In genomic region chr4:102809691-102810090, GRCh38 we compare ENCODE assay signal across 17 cellular contexts. TPM values are rescaled to one million over a fixed set of nuclear protein-coding genes. Genes with fewer than 3 reads are reported as not detected.
DNase-seq lines count a peak whose midpoint lies in the region; ATAC-seq and TF ChIP-seq lines count a peak whose summit lies in the region.
"Had no signal": no experiment of that assay in that cellular context is flagged by ENCODE, and none has a peak within 500 bp of the region (broad histone marks: within the 10 kb centered on the region; RNA-seq: fewer than 3 reads in every experiment).

No MANE protein-coding gene starts in this region.

- TF ChIP-seq CTCF in Loucy (conservative IDR thresholded peaks at IDR 0.05; ENCODE audit: low read length) (no peak), osteocyte (IDR thresholded peaks at IDR 0.05) (no peak)

- peaks cover 100% of the 10 kb centered on the region for H4K20me1 ChIP-seq in Loucy (ENCODE audit: insufficient read depth, low read length, poor library complexity, severe bottlenecking)

- H3K27me3 ChIP-seq in Loucy (ENCODE audit: insufficient read depth, low read length, poor library complexity, severe bottlenecking) = no peaks in the 10 kb centered on the region
- H3K27me3 ChIP-seq: heart left ventricle, left lung, tibial nerve had no signal

- H3F3A ChIP-seq in Loucy (ENCODE audit: low read depth) = no peaks in the 10 kb centered on the region

- H3K27ac Mint-ChIP-seq in T-helper 2 cell treated with Interferon-gamma antibody and Interleukin-4, amounts not matched to agents 5 μg/mL and 100 μg/mL, for 36 hours = peak overlapping the region; percentile 27
- peak overlapping the region; percentile 71 for H3K27ac Mint-ChIP-seq in osteocyte (ENCODE audit: unreplicated experiment)

- no peak overlapping the region for H3K4me3 ChIP-seq in Loucy (ENCODE audit: low read length, poor library complexity, severe bottlenecking)
- H3K4me3 ChIP-seq: heart left ventricle, left lung, tibial nerve had no signal

- H3K4me2 ChIP-seq in Loucy (ENCODE audit: low read depth, low read length, poor library complexity, severe bottlenecking) = peak overlapping the region; percentile 19

- H3K4me1 Mint-ChIP-seq in T-helper 2 cell treated with Interferon-gamma antibody and Interleukin-4, amounts not matched to agents 5 μg/mL and 100 μg/mL, for 36 hours (ENCODE audit: low read depth) = peaks cover 55% of the 10 kb centered on the region
- peaks cover 55% of the 10 kb centered on the region for H3K4me1 Mint-ChIP-seq in osteocyte (ENCODE audit: unreplicated experiment)

- H3K4me1 ChIP-seq in Loucy (ENCODE audit: insufficient read depth, low read length, poor library complexity, severe bottlenecking) = peaks cover 5% of the 10 kb centered on the region

- H3K79me2 ChIP-seq in Loucy (ENCODE audit: insufficient read depth, low read length) = peaks cover 100% of the 10 kb centered on the region

- H3K36me3 ChIP-seq in Loucy (ENCODE audit: insufficient read depth, low read length) = peaks cover 93% of the 10 kb centered on the region

- no peaks in the 10 kb centered on the region for H3K9me3 Mint-ChIP-seq in T-helper 2 cell treated with Interferon-gamma antibody and Interleukin-4, amounts not matched to agents 5 μg/mL and 100 μg/mL, for 36 hours
- no peaks in the 10 kb centered on the region for H3K9me3 Mint-ChIP-seq in osteocyte (ENCODE audit: unreplicated experiment)

- ATAC-seq in GM19395 (IDR thresholded peaks at IDR 0.05; ENCODE audit: unreplicated experiment) (no peak), GM19455 (IDR thresholded peaks at IDR 0.05; ENCODE audit: unreplicated experiment) (no peak), GM19467 (IDR thresholded peaks at IDR 0.05; ENCODE audit: unreplicated experiment) (no peak)

- H3K4me3 Mint-ChIP-seq in T-helper 2 cell treated with Interferon-gamma antibody and Interleukin-4, amounts not matched to agents 5 μg/mL and 100 μg/mL, for 36 hours = no peak overlapping the region
- peak overlapping the region; percentile 15 for H3K4me3 Mint-ChIP-seq in osteocyte (ENCODE audit: unreplicated experiment)

- peaks cover 58% of the 10 kb centered on the region for H3K36me3 Mint-ChIP-seq in T-helper 2 cell treated with Interferon-gamma antibody and Interleukin-4, amounts not matched to agents 5 μg/mL and 100 μg/mL, for 36 hours (ENCODE audit: low read depth)
- H3K36me3 Mint-ChIP-seq in osteocyte (ENCODE audit: unreplicated experiment) = peaks cover 33% of the 10 kb centered on the region

- no peak for DNase-seq in T-helper 2 cell treated with Interferon-gamma antibody and Interleukin-4, amounts not matched to agents 5 μg/mL and 100 μg/mL, for 36 hours (ENCODE audit: low spot score)
- no peak for DNase-seq in T-helper 2 cell
- DNase-seq in dermis blood vessel endothelial cell = peak; percentile 31
- DNase-seq in osteocyte (ENCODE audit: extremely low spot score, unreplicated experiment) = no peak
- DNase-seq: activated CD8-positive, alpha-beta memory T cell treated with anti-CD3 and anti-CD28 coated beads for 24 hours; amygdala; DMS 273 treated with DMSO at 0.1 percent for 48 hours; effector CD4-positive, alpha-beta T cell; heart left ventricle; left lung; NCI-H2171 treated with DMSO at 0.1 percent for 48 hours; stimulated activated CD4-positive, alpha-beta T cell treated with anti-CD3 and anti-CD28 coated beads, Interleukin-12 subunit alpha, Interleukin-12 subunit beta, amount 100 ng/mL, for 4 hours had no signal

- H3K9me2 ChIP-seq in Loucy (replicated peaks; ENCODE audit: low read depth, low read length) = no peaks in the 10 kb centered on the region

- no peak overlapping the region for H3K9ac ChIP-seq in Loucy (ENCODE audit: low read depth, low read length, poor library complexity, severe bottlenecking)

- H3K9me3 ChIP-seq in Loucy (ENCODE audit: insufficient read depth, low read depth, low read length) = no peaks in the 10 kb centered on the region
- H3K9me3 ChIP-seq: heart left ventricle, left lung, tibial nerve had no signal

- no peaks in the 10 kb centered on the region for H3K27me3 Mint-ChIP-seq in T-helper 2 cell treated with Interferon-gamma antibody and Interleukin-4, amounts not matched to agents 5 μg/mL and 100 μg/mL, for 36 hours (ENCODE audit: low read depth)
- H3K27me3 Mint-ChIP-seq in osteocyte (ENCODE audit: unreplicated experiment) = no peaks in the 10 kb centered on the region

- H2AFZ ChIP-seq in Loucy (ENCODE audit: low read length) = no peak overlapping the region

RNA-seq across cellular contexts. Expression of gene UBE2D3, which starts 17.7 kb away (rescaled TPM):
- total RNA-seq in dermis blood vessel endothelial cell = 313 and 433 TPM in 2 replicates
- total RNA-seq in osteocyte = 239 and 247 TPM in 2 replicates

RNA-seq across cellular contexts. Expression of gene MANBA, which starts 48.9 kb away (rescaled TPM):
- 15.6 and 25.7 TPM in 2 replicates for total RNA-seq in dermis blood vessel endothelial cell
- 26.1 and 27.3 TPM in 2 replicates for total RNA-seq in osteocyte

RNA-seq across cellular contexts. Expression of gene CISD2, which starts 59.1 kb away (rescaled TPM):
- total RNA-seq in dermis blood vessel endothelial cell (22.2 and 23.0 TPM in 2 replicates), osteocyte (27.2 and 30.4 TPM in 2 replicates)
